In genomic region chr20:47573586-47573985, GRCh38 we compare ENCODE assay signal across 2 cellular contexts.
TF ChIP-seq lines count a peak whose summit lies in the region.

No MANE protein-coding gene starts in this region.

TF ChIP-seq in HCT116, 20 proteins besides CTCF, POLR2A, EP300 and RAD21 (continued from another document):
- TF ChIP-seq ZBTB33 (IDR thresholded peaks at IDR 0.05; ENCODE audit: extremely low read depth, insufficient replicate concordance, low read length) (no peak), MAX (IDR thresholded peaks at IDR 0.05) (peak; percentile 31; the same call in 1 of the 2 replicates), YY1 (IDR thresholded peaks at IDR 0.05; ENCODE audit: extremely low read depth, insufficient replicate concordance, low read depth, low read length) (no peak), JUND (IDR thresholded peaks at IDR 0.05) (no peak), SIN3A (IDR thresholded peaks at IDR 0.05; ENCODE audit: low read depth) (no peak), CEBPB (IDR thresholded peaks at IDR 0.05; ENCODE audit: low read depth) (no peak)

TF ChIP-seq in WTC11, 78 proteins besides CTCF, POLR2A, EP300 and RAD21 (continued from another document):
- TF ChIP-seq USF1 (CRISPR knock-in tag; IDR thresholded peaks at IDR 0.05) (peak; percentile 58; the same call in 1 of the 2 replicates), GTF2I (CRISPR knock-in tag; conservative IDR thresholded peaks at IDR 0.05) (no peak), USF2 (CRISPR knock-in tag; IDR thresholded peaks at IDR 0.05) (peak; percentile 65), MLX (CRISPR knock-in tag; IDR thresholded peaks at IDR 0.05) (no peak)
TF ChIP-seq in WTC11: peak in this region for 2.
